11 cellular contexts compared by ENCODE assay signal in genomic region chr1:119715542-119715941, GRCh38. TPM values are rescaled to one million over a fixed set of nuclear protein-coding genes. Genes with fewer than 3 reads are reported as not detected.
A peak's percentile ranks its signal among the peaks of the same experiment; 100 is the strongest.
DNase-seq lines count a peak whose midpoint lies in the region; ATAC-seq and TF ChIP-seq lines count a peak whose summit lies in the region.
"Had no signal": no experiment of that assay in that cellular context is flagged by ENCODE, and none has a peak within 500 bp of the region (broad histone marks: within the 10 kb centered on the region; RNA-seq: fewer than 3 reads in every experiment).

No MANE protein-coding gene starts in this region.

- no peak overlapping the region for H3K4me3 ChIP-seq in AG10803 (ENCODE audit: low read length)
- H3K4me3 ChIP-seq in effector memory CD4-positive, alpha-beta T cell (ENCODE audit: insufficient read depth, low read depth, low read length, poor library complexity, severe bottlenecking), result no peak overlapping the region

- intact Hi-C loops in natural killer cell (cut with micrococcal nuclease), result no loop called here

- DNase-seq in AG10803 (ENCODE audit: low read depth) (peak; percentile 39), H4 (ENCODE audit: low spot score) (peak; percentile 39), inferior parietal cortex (ENCODE audit: extremely low spot score) (peak; percentile 52), natural killer cell (no peak), NCI-H1436 treated with DMSO at 0.1 percent for 48 hours (lab: John Stamatoyannopoulos, UW) (no peak)
- DNase-seq in activated naive CD8-positive, alpha-beta T cell treated with anti-CD3 and anti-CD28 coated beads for 36 hours, result no peak
- no peak for DNase-seq in effector memory CD4-positive, alpha-beta T cell
- DNase-seq: activated CD4-positive, alpha-beta T cell treated with anti-CD3 and anti-CD28 coated beads for 36 hours; OCI-M1; stimulated activated CD4-positive, alpha-beta T cell treated with anti-CD3 and anti-CD28 coated beads, Interleukin-4, amount 100 ng/mL, for 24 hours had no signal

- H3K36me3 ChIP-seq in effector memory CD4-positive, alpha-beta T cell (ENCODE audit: control insufficient read depth, insufficient read depth, low read length), result no peaks in the 10 kb centered on the region

- peaks cover under 1% of the 10 kb centered on the region for H3K27me3 Mint-ChIP-seq in activated naive CD8-positive, alpha-beta T cell treated with anti-CD3 and anti-CD28 coated beads for 36 hours
- peaks cover 15 to 17% of the 10 kb centered on the region in 2 donors for H3K27me3 Mint-ChIP-seq in natural killer cell (ENCODE audit: low read depth in 2 of 2)

- no peak overlapping the region for H3K27ac ChIP-seq in effector memory CD4-positive, alpha-beta T cell (ENCODE audit: insufficient read depth, low read length, poor library complexity, severe bottlenecking)

- H3K4me3 Mint-ChIP-seq in activated naive CD8-positive, alpha-beta T cell treated with anti-CD3 and anti-CD28 coated beads for 36 hours, result peak overlapping the region; percentile 5
- no peak overlapping the region for H3K4me3 Mint-ChIP-seq in natural killer cell
- H3K4me3 Mint-ChIP-seq: activated CD4-positive, alpha-beta T cell treated with anti-CD3 and anti-CD28 coated beads for 36 hours had no signal

- no peaks in the 10 kb centered on the region for H3K4me1 ChIP-seq in effector memory CD4-positive, alpha-beta T cell (ENCODE audit: control insufficient read depth, insufficient read depth, low read length, poor library complexity, severe bottlenecking)

- no peak for TF ChIP-seq CTCF in AG10803 (conservative IDR thresholded peaks at IDR 0.05; ENCODE audit: low read length)
- TF ChIP-seq CTCF in natural killer cell (IDR thresholded peaks at IDR 0.05), result no peak

- peaks cover 47% of the 10 kb centered on the region for H3K4me1 Mint-ChIP-seq in activated naive CD8-positive, alpha-beta T cell treated with anti-CD3 and anti-CD28 coated beads for 36 hours
- H3K4me1 Mint-ChIP-seq in natural killer cell, result peaks cover 17 to 20% of the 10 kb centered on the region in 2 donors

- ATAC-seq in natural killer cell (no peak), HG03135 (IDR thresholded peaks at IDR 0.05; ENCODE audit: unreplicated experiment) (no peak)
- ATAC-seq: activated CD4-positive, alpha-beta T cell treated with anti-CD3 and anti-CD28 coated beads for 36 hours had no signal

- no peaks in the 10 kb centered on the region for H3K9me3 Mint-ChIP-seq in activated naive CD8-positive, alpha-beta T cell treated with anti-CD3 and anti-CD28 coated beads for 36 hours
- no peaks in the 10 kb centered on the region for H3K9me3 Mint-ChIP-seq in natural killer cell

- H3K27me3 ChIP-seq in effector memory CD4-positive, alpha-beta T cell (replicated peaks; ENCODE audit: control insufficient read depth, insufficient read depth, low read length, poor library complexity, severe bottlenecking), result no peaks in the 10 kb centered on the region

- no peaks in the 10 kb centered on the region for H3K9me3 ChIP-seq in effector memory CD4-positive, alpha-beta T cell (ENCODE audit: control insufficient read depth, low read length)

- H3K36me3 Mint-ChIP-seq in activated naive CD8-positive, alpha-beta T cell treated with anti-CD3 and anti-CD28 coated beads for 36 hours, result peaks cover 39% of the 10 kb centered on the region
- H3K36me3 Mint-ChIP-seq in natural killer cell, result no peaks in the 10 kb centered on the region

- no peak overlapping the region for H3K27ac Mint-ChIP-seq in activated naive CD8-positive, alpha-beta T cell treated with anti-CD3 and anti-CD28 coated beads for 36 hours
- no peak overlapping the region for H3K27ac Mint-ChIP-seq in natural killer cell
- H3K27ac Mint-ChIP-seq: activated CD4-positive, alpha-beta T cell treated with anti-CD3 and anti-CD28 coated beads for 36 hours had no signal

RNA-seq across cellular contexts. Expression of gene PHGDH, which starts 3.8 kb away (rescaled TPM):
- total RNA-seq in H4 (2014; rRNA removed; shearing (Covaris generic)), result 338 and 346 TPM in 2 replicates
- total RNA-seq in activated naive CD8-positive, alpha-beta T cell treated with anti-CD3 and anti-CD28 coated beads for 36 hours, result 100 to 1,000 TPM; 289 to 292 TPM
- 1 to 10 TPM; 1.1 to 6.6 (median 5.8) TPM for total RNA-seq in natural killer cell

RNA-seq across cellular contexts. Expression of gene HMGCS2, which starts 53.2 kb away (rescaled TPM):
- total RNA-seq in H4 (2014; rRNA removed; shearing (Covaris generic)), result 0.87 and 3.8 TPM in 2 replicates
- not detected for total RNA-seq in activated naive CD8-positive, alpha-beta T cell treated with anti-CD3 and anti-CD28 coated beads for 36 hours
- total RNA-seq in natural killer cell, result not detected
- total RNA-seq: activated CD4-positive, alpha-beta T cell treated with anti-CD3 and anti-CD28 coated beads for 36 hours had no signal

Comparison
In these comparisons a context has a peak if more than half of its experiments do, and no peak if none do; other contexts are left out.
1. DNase-seq: peak in AG10803 (single experiment), H4 (single experiment) and inferior parietal cortex (single experiment); none in activated naive CD8-positive, alpha-beta T cell treated with anti-CD3 and anti-CD28 coated beads for 36 hours (single experiment), effector memory CD4-positive, alpha-beta T cell (0 of 3), natural killer cell (single experiment) and NCI-H1436 treated with DMSO at 0.1 percent for 48 hours (single experiment).
2. RNA of gene PHGDH, which starts 3.8 kb away (total RNA-seq): 338 to 346 TPM in H4 and 289 to 292 TPM in activated naive CD8-positive, alpha-beta T cell treated with anti-CD3 and anti-CD28 coated beads for 36 hours; 1.1 to 6.6 TPM in natural killer cell; every median in the first group is over 10 times any median in the second.